Comparison of ENCODE assay signal across 1 cellular context in genomic region chr12:83818888-83819287, GRCh38.
TF ChIP-seq lines count a peak whose summit lies in the region.

No MANE protein-coding gene starts in this region.

TF ChIP-seq in IMR-90, 13 proteins besides CTCF, POLR2A, EP300 and RAD21 (continued from another document):
- TF ChIP-seq ELK1 (IDR thresholded peaks at IDR 0.05; ENCODE audit: borderline replicate concordance, low read depth, low read length): no peak
